21 cellular contexts compared by ENCODE assay signal in the genomic region with DNA sequence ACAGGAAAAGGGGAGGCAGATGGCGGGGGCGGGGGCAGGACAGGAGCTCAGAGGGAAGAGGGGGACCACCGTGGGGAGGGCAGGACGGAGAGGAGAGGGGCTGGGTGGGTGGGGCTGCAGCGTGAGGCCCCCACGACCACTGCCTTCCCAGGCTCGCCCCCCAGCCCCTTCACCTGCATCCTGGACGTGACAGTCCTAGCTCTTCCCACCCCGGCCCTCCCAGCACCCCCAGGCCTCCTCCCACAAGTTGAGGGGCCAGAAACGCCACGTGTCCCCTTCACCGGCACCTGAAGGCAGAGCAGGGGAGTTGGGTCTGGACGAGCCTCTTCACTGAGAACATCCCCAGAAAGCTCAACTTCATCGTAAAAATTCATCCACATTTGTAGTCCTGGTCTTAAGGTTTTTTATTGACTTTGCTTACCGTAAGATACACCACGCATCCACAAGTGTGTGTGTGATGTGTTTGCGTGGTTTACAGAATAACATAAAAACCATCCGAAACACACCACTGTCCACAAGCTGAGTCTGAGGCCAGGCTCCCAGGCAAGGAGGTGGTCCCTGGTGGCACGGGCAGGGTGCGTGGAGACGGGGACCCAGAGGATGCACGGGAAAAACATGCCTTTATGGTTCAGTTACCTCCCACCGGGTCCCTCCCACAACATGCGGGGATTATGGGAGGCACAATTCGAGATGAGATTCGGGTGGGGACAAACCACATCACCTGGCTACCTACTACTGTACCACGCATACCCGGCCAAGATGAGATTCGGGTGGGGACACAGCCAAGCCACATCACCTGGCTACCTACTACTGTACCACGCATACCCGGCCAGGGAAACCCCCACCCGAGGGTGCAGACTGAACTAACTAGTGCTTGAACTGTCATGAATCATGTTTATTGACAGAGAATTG. TPM values are rescaled to one million over a fixed set of nuclear protein-coding genes. Genes with fewer than 3 reads are reported as not detected.
DNase-seq lines count a peak whose midpoint lies in the region; ATAC-seq, FAIRE-seq and TF ChIP-seq lines count a peak whose summit lies in the region.
"Had no signal": no experiment of that assay in that cellular context is flagged by ENCODE, and none has a peak within 500 bp of the region (broad histone marks: within the 10 kb centered on the region; RNA-seq: fewer than 3 reads in every experiment).

No MANE protein-coding gene starts in this region.

- intact Hi-C loops in cardiac septum (cut with DNase I) = no loop called here
- intact Hi-C loops in MCF 10A (cut with micrococcal nuclease) = no loop called here
- intact Hi-C loops in prostate gland (cut with DNase I) = no loop called here

- WGBS in prostate gland = 87% methylated on average over 31 of the region's 32 CpGs

- no peak overlapping the region for H3K4me3 Mint-ChIP-seq in MCF 10A (ENCODE audit: unreplicated experiment)
- H3K4me3 Mint-ChIP-seq: CD4-positive, alpha-beta T cell had no signal

- H3K4me1 ChIP-seq in BE2C (no peaks in the 10 kb centered on the region; the same call in 1 of the 2 replicates), prostate gland (replicated peaks) (no peaks in the 10 kb centered on the region)
- H3K4me1 ChIP-seq: HAP-1 had no signal

- no TSS peak for BruUV-seq in MCF 10A (replicated peaks; lab: Mats Ljungman, UMichigan)

- no peaks in the 10 kb centered on the region for H3K36me3 Mint-ChIP-seq in MCF 10A (ENCODE audit: insufficient read depth, unreplicated experiment)

- CTCF ChIA-PET in MCF 10A (lab: Yijun Ruan, JAX) = no interaction called here

- H3K4me3 ChIP-seq in BE2C (ENCODE audit: low read depth, low read length) = no peak overlapping the region
- H3K4me3 ChIP-seq in prostate gland = no peak overlapping the region
- H3K4me3 ChIP-seq: HAP-1 had no signal

- H3K27ac Mint-ChIP-seq in MCF 10A (ENCODE audit: low read depth, unreplicated experiment) = no peak overlapping the region
- H3K27ac Mint-ChIP-seq: CD4-positive, alpha-beta T cell had no signal

- H3K4me1 Mint-ChIP-seq in MCF 10A (ENCODE audit: insufficient read depth, unreplicated experiment) = no peaks in the 10 kb centered on the region

- no peaks in the 10 kb centered on the region for H3K9me3 ChIP-seq in BE2C
- H3K9me3 ChIP-seq in prostate gland = no peaks in the 10 kb centered on the region
- H3K9me3 ChIP-seq: HAP-1 had no signal

- DNase-seq in BE2C = peak; percentile 4
- no peak for DNase-seq in GM12891 (ENCODE audit: insufficient read length, low spot score)
- DNase-seq in cardiac septum (ENCODE audit: low spot score) = peak; percentile 33
- DNase-seq in mesenteric fat pad (ENCODE audit: low spot score) = peak; percentile 83
- no peak for DNase-seq in MCF 10A (ENCODE audit: unreplicated experiment)
- no peak for DNase-seq in prostate gland (ENCODE audit: low spot score)
- DNase-seq: ACHN; AML-193; Calu3; CD4-positive, alpha-beta T cell; DMS53; KBM-7; NCI-H1417 treated with DMSO at 0.1 percent for 48 hours; NCI-H1930; NCI-H2171 treated with DMSO at 0.1 percent for 48 hours; NCI-H446 treated with DMSO at 0.1 percent for 48 hours; NK-92 treated with Interleukin-12 subunit alpha and Interleukin-12 subunit beta, amount 100 ng/mL, for 24 hours had no signal

- H3K36me3 ChIP-seq in BE2C (no peaks in the 10 kb centered on the region), prostate gland (no peaks in the 10 kb centered on the region)
- H3K36me3 ChIP-seq: HAP-1 had no signal

- H3K27me3 ChIP-seq in BE2C (no peaks in the 10 kb centered on the region), prostate gland (replicated peaks; ENCODE audit: insufficient read depth) (no peaks in the 10 kb centered on the region)

- no peak for ATAC-seq in GM21717 (IDR thresholded peaks at IDR 0.05; ENCODE audit: unreplicated experiment)
- no peak for ATAC-seq in GM19351 (IDR thresholded peaks at IDR 0.05; ENCODE audit: unreplicated experiment)

- POLR2A ChIA-PET in MCF 10A (lab: Yijun Ruan, JAX) = no interaction called here

- TF ChIP-seq CTCF in BE2C (IDR thresholded peaks at IDR 0.05; ENCODE audit: low read depth, low read length) (no peak), MCF 10A (IDR thresholded peaks at IDR 0.05; ENCODE audit: unreplicated experiment) (no peak), prostate gland (IDR thresholded peaks at IDR 0.05) (no peak)

- no peak overlapping the region for H3K27ac ChIP-seq in prostate gland
- H3K27ac ChIP-seq: HL-60 had no signal

- peak; percentile 26 for FAIRE-seq in GM12891 (lab: Jason Lieb, UNC)

- H3K9me3 Mint-ChIP-seq in MCF 10A (ENCODE audit: unreplicated experiment) = no peaks in the 10 kb centered on the region
- H3K9me3 Mint-ChIP-seq: CD4-positive, alpha-beta T cell had no signal

- H3K27me3 Mint-ChIP-seq in MCF 10A (ENCODE audit: insufficient read depth, unreplicated experiment) = peaks cover 40% of the 10 kb centered on the region

- TF ChIP-seq POLR2A in GM12891 (IDR thresholded peaks at IDR 0.05; ENCODE audit: low read depth, low read length) = no peak
- TF ChIP-seq POLR2A in prostate gland (IDR thresholded peaks at IDR 0.05) = no peak

TF ChIP-seq in GM12891, 5 proteins besides CTCF, POLR2A, EP300 and RAD21:
- no peak for TF ChIP-seq TAF1 (IDR thresholded peaks at IDR 0.05; ENCODE audit: low read depth, low read length)

RNA-seq across cellular contexts. Expression of gene COL18A1, which starts 13.9 kb away (rescaled TPM):
- 11.7 TPM for polyA plus RNA-seq in BE2C (2012; ENCODE audit: insufficient read depth, insufficient read length, low read depth)
- 0.54 TPM for polyA plus RNA-seq in GM12891 (2012; ENCODE audit: low read depth, missing spikeins)
- total RNA-seq in cardiac septum = 77.0 TPM
- 79.8 TPM for total RNA-seq in mesenteric fat pad
- 2.1 and 3.4 TPM in 2 replicates for total RNA-seq in MCF 10A (2022)
- 100 to 1,000 TPM in 1 of 2 donors, 10 to 100 TPM in 1; 56.2 to 229 TPM for total RNA-seq in prostate gland

Comparison
In these comparisons a context has a peak if more than half of its experiments do, and no peak if none do; other contexts are left out.
1. DNase-seq: peak in BE2C (single experiment), cardiac septum (single experiment) and mesenteric fat pad (single experiment); none in GM12891 (single experiment), MCF 10A (single experiment) and prostate gland (single experiment).
2. RNA of gene COL18A1, which starts 13.9 kb away (total RNA-seq): 56.2 to 229 TPM in prostate gland, 79.8 TPM in mesenteric fat pad (single experiment) and 77.0 TPM in cardiac septum (single experiment); 2.1 to 3.4 TPM in MCF 10A; every median in the first group is over 10 times any median in the second.